In the genomic region with DNA sequence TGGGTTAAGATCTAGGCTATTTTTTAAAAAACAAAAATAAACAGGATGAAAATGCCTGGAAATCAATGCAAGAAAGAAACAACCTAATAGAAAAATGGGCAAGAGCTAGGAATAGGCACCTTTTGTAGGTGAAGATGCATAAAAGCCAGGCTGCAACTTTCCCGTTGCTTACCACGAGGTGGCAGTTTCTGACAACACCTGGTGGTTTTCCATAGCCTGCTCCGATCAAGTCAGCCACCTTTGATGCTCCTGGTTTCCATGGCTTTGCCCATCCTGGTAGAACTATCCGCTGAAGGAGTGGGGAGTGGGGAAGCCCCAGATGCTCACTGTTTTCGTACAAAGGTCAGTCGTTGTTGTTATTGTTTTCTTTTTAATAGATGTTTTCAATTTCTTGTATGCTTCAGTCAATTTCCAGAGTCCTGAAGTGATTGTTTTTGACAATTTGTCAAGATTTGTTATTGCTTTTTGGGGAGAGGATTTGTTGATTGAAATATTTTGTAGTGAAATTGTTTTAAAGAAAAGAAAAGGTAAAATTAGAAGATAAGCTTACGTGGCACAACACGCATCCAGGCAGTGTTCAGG, we compare ENCODE assay signal across 9 cellular contexts. TPM values are rescaled to one million over a fixed set of nuclear protein-coding genes. Genes with fewer than 3 reads are reported as not detected.
DNase-seq lines count a peak whose midpoint lies in the region; FAIRE-seq and TF ChIP-seq lines count a peak whose summit lies in the region.
"Had no signal": no experiment of that assay in that cellular context is flagged by ENCODE, and none has a peak within 500 bp of the region (broad histone marks: within the 10 kb centered on the region; RNA-seq: fewer than 3 reads in every experiment).

No MANE protein-coding gene starts in this region.

- H3K27ac ChIP-seq in keratinocyte (ENCODE audit: control insufficient read depth, insufficient read depth, low read length) (no peak overlapping the region), tibial nerve (no peak overlapping the region)

- no peak overlapping the region for H3K9ac ChIP-seq in keratinocyte (ENCODE audit: control insufficient read depth, extremely low read depth, insufficient read depth, low read length)

- FAIRE-seq in keratinocyte (lab: Jason Lieb, UNC) = peak; percentile 53
- FAIRE-seq: colon had no signal

- TF ChIP-seq CTCF in LNCaP clone FGC (IDR thresholded peaks at IDR 0.05; ENCODE audit: control insufficient read depth, extremely low read depth, insufficient read depth) (peak; percentile 88), keratinocyte (optimal IDR thresholded peaks at IDR 0.05 in 1 of 3, IDR thresholded peaks at IDR 0.05 in 1 of 3, conservative IDR thresholded peaks at IDR 0.05 in 1 of 3; ENCODE audit: extremely low read depth in 1 of 3, insufficient read depth in 2 of 3, low read length in 3 of 3) (peak; percentile 80 to 87 (median 85)), tibial nerve (IDR thresholded peaks at IDR 0.05) (peak in 1 of 5 experiments; percentile 22)

- H4K20me1 ChIP-seq in keratinocyte (ENCODE audit: control insufficient read depth, extremely low read depth, insufficient read depth, low read length) = no peaks in the 10 kb centered on the region

- no peaks in the 10 kb centered on the region for H3K4me1 ChIP-seq in keratinocyte (ENCODE audit: control insufficient read depth, extremely low read depth, insufficient read depth, low read length)
- no peaks in the 10 kb centered on the region for H3K4me1 ChIP-seq in tibial nerve

- no peak overlapping the region for H3K4me3 ChIP-seq in LNCaP clone FGC (ENCODE audit: low read depth, low read length)
- no peak overlapping the region for H3K4me3 ChIP-seq in keratinocyte (ENCODE audit: control insufficient read depth in 2 of 3, extremely low read depth in 1 of 3, insufficient read depth in 2 of 3, low read depth in 1 of 3, low read length in 3 of 3)
- H3K4me3 ChIP-seq in tibial nerve = no peak overlapping the region

- no peak for TF ChIP-seq EP300 in tibial nerve (IDR thresholded peaks at IDR 0.05)

- dilution Hi-C loops in keratinocyte (cut with MboI; ENCODE audit: extremely low pct_ligation_motif_present, low sequenced_read_pairs) = no loop called here

- no peaks in the 10 kb centered on the region for H3K9me3 ChIP-seq in keratinocyte (ENCODE audit: control insufficient read depth, low read depth, low read length)
- peaks cover 0 to 8% (median 0%) of the 10 kb centered on the region in 4 donors for H3K9me3 ChIP-seq in tibial nerve

- H3K9me1 ChIP-seq in keratinocyte (ENCODE audit: control insufficient read depth, extremely low read depth, insufficient read depth, low read length) = no peaks in the 10 kb centered on the region

- H3K36me3 ChIP-seq in keratinocyte (ENCODE audit: control insufficient read depth in 2 of 2, extremely low read depth in 1 of 2, insufficient read depth in 2 of 2, low read length in 2 of 2) (no peaks in the 10 kb centered on the region), tibial nerve (peaks cover 0 to 3% (median 0%) of the 10 kb centered on the region in 3 donors)

- no peak overlapping the region for H2AFZ ChIP-seq in keratinocyte (ENCODE audit: control insufficient read depth, low read length)

- no peak overlapping the region for H3K4me2 ChIP-seq in keratinocyte (ENCODE audit: control insufficient read depth, extremely low read depth, insufficient read depth, low read depth, low read length)

- DNase-seq in D341Med (ENCODE audit: low spot score) (peak; percentile 84), LNCaP clone FGC (ENCODE audit: low read depth) (peak; percentile 37), SHP77 treated with DMSO at 0.1 percent for 48 hours (lab: John Stamatoyannopoulos, UW) (peak; percentile 58), keratinocyte (ENCODE audit: low read depth, low spot score) (no peak), putamen (ENCODE audit: low spot score) (no peak), tibial nerve (ENCODE audit: low spot score in 2 of 2) (no peak), superior temporal gyrus (ENCODE audit: extremely low spot score) (no peak)
- DNase-seq in stimulated activated CD4-positive, alpha-beta T cell treated with anti-CD3 and anti-CD28 coated beads, Interleukin-15, amount 100 ng/mL, for 24 hours = no peak

- H3K27me3 ChIP-seq in keratinocyte (ENCODE audit: control insufficient read depth, extremely low read depth, insufficient read depth, low read length) (peaks cover 13% of the 10 kb centered on the region), tibial nerve (no peaks in the 10 kb centered on the region)

- no peak for TF ChIP-seq POLR2A in tibial nerve (IDR thresholded peaks at IDR 0.05)

- 54 to 63% methylated on average over 8 of the region's 8 CpGs for WGBS in tibial nerve, 2 donors

- no peaks in the 10 kb centered on the region for H3K79me2 ChIP-seq in keratinocyte (ENCODE audit: control insufficient read depth, insufficient read depth, low read length)

RNA-seq across cellular contexts. Expression of gene UBE2Q1, which starts 24.1 kb away (rescaled TPM):
- 13.0 to 17.6 TPM (median 17.2 TPM) in 3 replicates for polyA plus RNA-seq in keratinocyte
- polyA plus RNA-seq in keratinocyte (2011; ENCODE audit: low read depth) = 85.7 TPM
- polyA plus RNA-seq in keratinocyte (2011; cell fraction: cytosol; rRNA removed) = 17.2 and 19.0 TPM in 2 replicates
- polyA plus RNA-seq in keratinocyte (2011; cell fraction: nucleus; rRNA removed) = 17.2 and 19.2 TPM in 2 replicates
- polyA plus RNA-seq in keratinocyte (2012; ENCODE audit: low replicate concordance) = 34.7 and 47.8 TPM in 2 replicates
- polyA minus RNA-seq in keratinocyte = 6.9 to 8.9 TPM (median 7.0 TPM) in 3 replicates
- polyA minus RNA-seq in keratinocyte (2011; cell fraction: cytosol; rRNA and poly(A)+ RNA removed) = 20.3 TPM
- polyA minus RNA-seq in keratinocyte (2011; cell fraction: nucleus; rRNA and poly(A)+ RNA removed) = 5.2 and 8.4 TPM in 2 replicates
- 10 to 100 TPM; 14.9 to 69.8 (median 18.9) TPM for total RNA-seq in tibial nerve

RNA-seq across cellular contexts. Expression of gene SHE, which starts 32.1 kb away (rescaled TPM):
- 0.01 to 0.02 TPM (median 0.01 TPM) in 3 replicates for polyA plus RNA-seq in keratinocyte
- not detected for polyA plus RNA-seq in keratinocyte (2011; ENCODE audit: low read depth)
- polyA plus RNA-seq in keratinocyte (2011; cell fraction: cytosol; rRNA removed) = 0.01 TPM in 1 of 2 replicates, not detected in the other
- 0.03 TPM in 1 of 2 replicates, not detected in the other for polyA plus RNA-seq in keratinocyte (2011; cell fraction: nucleus; rRNA removed)
- 0.25 TPM in 1 of 2 replicates, not detected in the other for polyA plus RNA-seq in keratinocyte (2012; ENCODE audit: low replicate concordance)
- polyA minus RNA-seq in keratinocyte = not detected in 3 replicates
- polyA minus RNA-seq in keratinocyte (2011; cell fraction: cytosol; rRNA and poly(A)+ RNA removed) = not detected
- polyA minus RNA-seq in keratinocyte (2011; cell fraction: nucleus; rRNA and poly(A)+ RNA removed) = 0.11 TPM in 1 of 2 replicates, not detected in the other
- total RNA-seq in tibial nerve = 10 to 100 TPM in 3 of 4 donors, 1 to 10 TPM in 1; 9.0 to 24.6 (median 18.0) TPM

RNA-seq across cellular contexts. Expression of gene TDRD10, which starts 32.3 kb away (rescaled TPM):
- not detected in 3 replicates for polyA plus RNA-seq in keratinocyte
- polyA plus RNA-seq in keratinocyte (2011; ENCODE audit: low read depth) = not detected
- polyA plus RNA-seq in keratinocyte (2011; cell fraction: cytosol; rRNA removed) = not detected in 2 replicates
- not detected in 2 replicates for polyA plus RNA-seq in keratinocyte (2011; cell fraction: nucleus; rRNA removed)
- polyA plus RNA-seq in keratinocyte (2012; ENCODE audit: low replicate concordance) = not detected in 2 replicates
- polyA minus RNA-seq in keratinocyte = not detected in 3 replicates
- not detected for polyA minus RNA-seq in keratinocyte (2011; cell fraction: cytosol; rRNA and poly(A)+ RNA removed)
- not detected in 2 replicates for polyA minus RNA-seq in keratinocyte (2011; cell fraction: nucleus; rRNA and poly(A)+ RNA removed)
- 1 to 10 TPM; 6.7 to 9.0 (median 7.6) TPM for total RNA-seq in tibial nerve

RNA-seq across cellular contexts. Expression of gene CHRNB2, which starts 33.2 kb away (rescaled TPM):
- 0.06 to 0.09 TPM (median 0.08 TPM) in 3 replicates for polyA plus RNA-seq in keratinocyte
- polyA plus RNA-seq in keratinocyte (2011; ENCODE audit: low read depth) = not detected
- 0.04 and 0.08 TPM in 2 replicates for polyA plus RNA-seq in keratinocyte (2011; cell fraction: cytosol; rRNA removed)
- polyA plus RNA-seq in keratinocyte (2011; cell fraction: nucleus; rRNA removed) = 0.23 and 0.28 TPM in 2 replicates
- polyA plus RNA-seq in keratinocyte (2012; ENCODE audit: low replicate concordance) = 0.03 and 0.09 TPM in 2 replicates
- polyA minus RNA-seq in keratinocyte = 0.45 to 0.59 TPM in 2 of 3 replicates, not detected in the other
- not detected for polyA minus RNA-seq in keratinocyte (2011; cell fraction: cytosol; rRNA and poly(A)+ RNA removed)
- polyA minus RNA-seq in keratinocyte (2011; cell fraction: nucleus; rRNA and poly(A)+ RNA removed) = 0.23 TPM in 1 of 2 replicates, not detected in the other
- not detected for total RNA-seq in tibial nerve

Comparison
In these comparisons a context has a peak if more than half of its experiments do, and no peak if none do; other contexts are left out.
1. DNase-seq: peak in D341Med (single experiment), LNCaP clone FGC (single experiment) and SHP77 treated with DMSO at 0.1 percent for 48 hours (single experiment); none in keratinocyte (single experiment), putamen (single experiment), stimulated activated CD4-positive, alpha-beta T cell treated with anti-CD3 and anti-CD28 coated beads, Interleukin-15, amount 100 ng/mL, for 24 hours (single experiment), tibial nerve (0 of 2) and superior temporal gyrus (single experiment).